ENCODE assay signal across 20 cellular contexts in genomic region chr16:49278567-49278827, GRCh38. TPM values are rescaled to one million over a fixed set of nuclear protein-coding genes. Genes with fewer than 3 reads are reported as not detected.
DNase-seq lines count a peak whose midpoint lies in the region; ATAC-seq, FAIRE-seq and TF ChIP-seq lines count a peak whose summit lies in the region.
"Had no signal": no experiment of that assay in that cellular context is flagged by ENCODE, and none has a peak within 500 bp of the region (broad histone marks: within the 10 kb centered on the region; RNA-seq: fewer than 3 reads in every experiment).

No MANE protein-coding gene starts in this region.

- POLR2A ChIA-PET in activated naive CD8-positive, alpha-beta T cell treated with anti-CD3 and anti-CD28 coated beads, Interleukin-2, amount 10 ng/mL, durations not matched to agents 7 days and 5 days (lab: Charles Lee), result no interaction called here
- POLR2A ChIA-PET in H1 (lab: Charles Lee; ENCODE audit: partially characterized antibody), result no interaction called here

- TF ChIP-seq CTCF in H1 (IDR thresholded peaks at IDR 0.05; ENCODE audit: control extremely low read depth in 1 of 3, insufficient read depth in 1 of 3, low read depth in 1 of 3, low read length in 3 of 3), result no peak
- no peak for TF ChIP-seq CTCF in type B pancreatic cell (conservative IDR thresholded peaks at IDR 0.05)

- no peaks in the 10 kb centered on the region for H3K36me3 ChIP-seq in H1 (ENCODE audit: control insufficient read depth in 2 of 4, insufficient read depth in 4 of 4, low read length in 3 of 4)

- H3K27me3 Mint-ChIP-seq in activated naive CD8-positive, alpha-beta T cell treated with anti-CD3 and anti-CD28 coated beads, Interleukin-2, amount 10 ng/mL, durations not matched to agents 7 days and 5 days, result peaks cover 79% of the 10 kb centered on the region
- peaks cover 93% of the 10 kb centered on the region for H3K27me3 Mint-ChIP-seq in activated naive CD8-positive, alpha-beta T cell treated with anti-CD3 and anti-CD28 coated beads for 36 hours
- peaks cover 88% of the 10 kb centered on the region for H3K27me3 Mint-ChIP-seq in type B pancreatic cell

- ATAC-seq in activated naive CD8-positive, alpha-beta T cell treated with anti-CD3 and anti-CD28 coated beads, Interleukin-2, amount 10 ng/mL, durations not matched to agents 7 days and 5 days (ENCODE audit: low read depth), result no peak
- ATAC-seq in HG03442 (IDR thresholded peaks at IDR 0.05; ENCODE audit: unreplicated experiment), result no peak
- ATAC-seq: K562 had no signal

- no peak overlapping the region for H2AFZ ChIP-seq in H1 (ENCODE audit: low read length)

- peaks cover 2 to 34% (median 24%) of the 10 kb centered on the region in 4 experiments for H3K4me1 ChIP-seq in H1 (replicated peaks in 1 of 4; ENCODE audit: control insufficient read depth in 3 of 4, insufficient read depth in 4 of 4, low read length in 3 of 4)

- H3K9me3 Mint-ChIP-seq in activated naive CD8-positive, alpha-beta T cell treated with anti-CD3 and anti-CD28 coated beads, Interleukin-2, amount 10 ng/mL, durations not matched to agents 7 days and 5 days, result no peaks in the 10 kb centered on the region
- H3K9me3 Mint-ChIP-seq in activated naive CD8-positive, alpha-beta T cell treated with anti-CD3 and anti-CD28 coated beads for 36 hours, result no peaks in the 10 kb centered on the region
- no peaks in the 10 kb centered on the region for H3K9me3 Mint-ChIP-seq in type B pancreatic cell

- H3K9ac ChIP-seq in H1 (replicated peaks in 1 of 4; ENCODE audit: extremely low read depth in 1 of 4, low read depth in 3 of 4, low read length in 3 of 4), result no peak overlapping the region

- no peak for TF ChIP-seq RAD21 in H1 (IDR thresholded peaks at IDR 0.05 in 1 of 2, conservative IDR thresholded peaks at IDR 0.05 in 1 of 2; ENCODE audit: low read depth in 2 of 2, low read length in 2 of 2)

- peak overlapping the region; percentile 49 to 98; a peak in 2 of 4 replicates for H3K4me2 ChIP-seq in H1 (ENCODE audit: insufficient read depth in 1 of 2, low read depth in 2 of 2, low read length in 2 of 2)

- no peak overlapping the region for H3K18ac ChIP-seq in H1 (ENCODE audit: extremely low read depth, low read length)

- H3K4me3 ChIP-seq in H1 (ENCODE audit: extremely low read depth in 1 of 4, insufficient read depth in 2 of 4, low read depth in 3 of 4, low read length in 4 of 4), result peak overlapping the region in 3 of 4 experiments; percentile 4 to 71 (median 23); a peak in 4 of 8 replicates
- H3K4me3 ChIP-seq: K562 had no signal

- no peak overlapping the region for H4K5ac ChIP-seq in H1 (ENCODE audit: insufficient read length, low read depth, low read length)

- H3K4me3 Mint-ChIP-seq in activated naive CD8-positive, alpha-beta T cell treated with anti-CD3 and anti-CD28 coated beads, Interleukin-2, amount 10 ng/mL, durations not matched to agents 7 days and 5 days, result no peak overlapping the region
- H3K4me3 Mint-ChIP-seq in activated naive CD8-positive, alpha-beta T cell treated with anti-CD3 and anti-CD28 coated beads for 36 hours, result no peak overlapping the region
- peak overlapping the region; percentile 36 for H3K4me3 Mint-ChIP-seq in type B pancreatic cell

- H2BK20ac ChIP-seq in H1 (ENCODE audit: low read length), result no peak overlapping the region

- no peaks in the 10 kb centered on the region for H3K79me1 ChIP-seq in H1 (ENCODE audit: low read depth, low read length)

- no peak overlapping the region for H3K27ac ChIP-seq in H1 (ENCODE audit: low read depth, low read length)
- H3K27ac ChIP-seq: HL-60 had no signal

- no peak overlapping the region for H3K14ac ChIP-seq in H1 (ENCODE audit: insufficient read length)

- H3K4ac ChIP-seq in H1 (replicated peaks; ENCODE audit: insufficient read length, low read depth, low read length), result no peak overlapping the region

- CTCF ChIA-PET in H1 (lab: Charles Lee; ENCODE audit: partially characterized antibody), result interaction anchor here (1.0 to 1.9 kb wide), 6 partner anchors 9 to 592 kb away, joined by 3 to 9 read pairs (median 3); no protein-coding TSS in a partner anchor

- TF ChIP-seq EP300 in H1 (IDR thresholded peaks at IDR 0.05; ENCODE audit: borderline replicate concordance in 1 of 2, low read depth in 2 of 2, low read length in 2 of 2), result no peak

- H2BK120ac ChIP-seq in H1 (replicated peaks; ENCODE audit: low read depth, low read length), result no peak overlapping the region

- no peak overlapping the region for H3K56ac ChIP-seq in H1 (replicated peaks; ENCODE audit: insufficient read length, low read depth, low read length)

- H3K9me3 ChIP-seq in H1 (ENCODE audit: insufficient read depth in 2 of 2, low read depth in 1 of 2, low read length in 1 of 2), result no peaks in the 10 kb centered on the region

- H3K27me3 ChIP-seq in H1 (replicated peaks in 1 of 4; ENCODE audit: control insufficient read depth in 3 of 4, extremely low read depth in 1 of 4, insufficient read depth in 3 of 4, low read length in 3 of 4), result peaks cover 74 to 91% (median 90%) of the 10 kb centered on the region in 4 experiments

- H3K27ac Mint-ChIP-seq in activated naive CD8-positive, alpha-beta T cell treated with anti-CD3 and anti-CD28 coated beads, Interleukin-2, amount 10 ng/mL, durations not matched to agents 7 days and 5 days, result peak overlapping the region; percentile 34
- H3K27ac Mint-ChIP-seq in activated naive CD8-positive, alpha-beta T cell treated with anti-CD3 and anti-CD28 coated beads for 36 hours, result no peak overlapping the region
- no peak overlapping the region for H3K27ac Mint-ChIP-seq in type B pancreatic cell
- H3K27ac Mint-ChIP-seq: CD14-positive monocyte had no signal

- H4K20me1 ChIP-seq in H1 (replicated peaks in 1 of 2; ENCODE audit: control insufficient read depth in 1 of 2, insufficient read depth in 2 of 2, low read length in 2 of 2), result peaks cover 8 to 38% of the 10 kb centered on the region in 2 experiments

- H2BK12ac ChIP-seq in H1 (ENCODE audit: low read depth, low read length), result peak overlapping the region; percentile 33; the same call in 1 of the 2 replicates

- peaks cover 27% of the 10 kb centered on the region for H3K23me2 ChIP-seq in H1 (ENCODE audit: low read depth, low read length)

- no peak overlapping the region for H3K23ac ChIP-seq in H1 (ENCODE audit: insufficient read length)

- no peak overlapping the region for H4K8ac ChIP-seq in H1 (ENCODE audit: extremely low read depth, insufficient read depth, low read length)

- 14% methylated on average over 11 of the region's 11 CpGs; no CpG with 5 or more reads in 1 of the 2 experiments for WGBS in H1 (ENCODE audit: extremely low coverage in 1 of 2, insufficient coverage in 1 of 2, insufficient read length in 1 of 2, insufficient replicate concordance in 2 of 2, low coverage in 1 of 2, low lambda C conversion rate in 2 of 2, missing lambda C conversion rate in 1 of 2), 2 experiments

- no peak overlapping the region for H2BK15ac ChIP-seq in H1 (ENCODE audit: low read length)

- H3K4me1 Mint-ChIP-seq in activated naive CD8-positive, alpha-beta T cell treated with anti-CD3 and anti-CD28 coated beads, Interleukin-2, amount 10 ng/mL, durations not matched to agents 7 days and 5 days, result peaks cover 2% of the 10 kb centered on the region
- peaks cover 5% of the 10 kb centered on the region for H3K4me1 Mint-ChIP-seq in activated naive CD8-positive, alpha-beta T cell treated with anti-CD3 and anti-CD28 coated beads for 36 hours
- peaks cover 4% of the 10 kb centered on the region for H3K4me1 Mint-ChIP-seq in type B pancreatic cell (ENCODE audit: unreplicated experiment)

- H2AK5ac ChIP-seq in H1 (ENCODE audit: low read depth, low read length), result no peak overlapping the region; the same call in 1 of the 2 replicates

- H3K36me3 Mint-ChIP-seq in activated naive CD8-positive, alpha-beta T cell treated with anti-CD3 and anti-CD28 coated beads, Interleukin-2, amount 10 ng/mL, durations not matched to agents 7 days and 5 days, result peaks cover 2% of the 10 kb centered on the region
- H3K36me3 Mint-ChIP-seq in activated naive CD8-positive, alpha-beta T cell treated with anti-CD3 and anti-CD28 coated beads for 36 hours, result no peaks in the 10 kb centered on the region
- no peaks in the 10 kb centered on the region for H3K36me3 Mint-ChIP-seq in type B pancreatic cell

- H3K79me2 ChIP-seq in H1 (ENCODE audit: control insufficient read depth in 1 of 2, insufficient read depth in 2 of 2, low read length in 2 of 2), result no peaks in the 10 kb centered on the region

- no peak for TF ChIP-seq POLR2A in H1 (IDR thresholded peaks at IDR 0.05; ENCODE audit: control extremely low read depth in 1 of 2, low read depth in 2 of 2, low read length in 2 of 2)

- no peak overlapping the region for H4K91ac ChIP-seq in H1 (replicated peaks; ENCODE audit: insufficient read length, low read length)

- no peak overlapping the region for H2BK5ac ChIP-seq in H1 (ENCODE audit: low read depth, low read length)

- DNase-seq in activated naive CD8-positive, alpha-beta T cell treated with anti-CD3 and anti-CD28 coated beads, Interleukin-2, amount 10 ng/mL, durations not matched to agents 7 days and 5 days, result no peak
- no peak for DNase-seq in activated naive CD8-positive, alpha-beta T cell treated with anti-CD3 and anti-CD28 coated beads for 36 hours
- DNase-seq in H1 (ENCODE audit: low read depth in 1 of 2, low spot score in 2 of 2), result no peak
- peak; percentile 10 for DNase-seq in left kidney (ENCODE audit: low read depth, low spot score)
- DNase-seq in type B pancreatic cell (ENCODE audit: extremely low spot score, unreplicated experiment), result no peak
- no peak for DNase-seq in GM19240 (ENCODE audit: insufficient read length, low spot score)
- DNase-seq in NCI-H187 (lab: John Stamatoyannopoulos, UW), result no peak
- DNase-seq: 8988T; DMS79 treated with DMSO at 0.1 percent for 48 hours; NCI-H1092 treated with DMSO at 0.1 percent for 48 hours; NCI-H2081 treated with DMSO at 0.1 percent for 48 hours; NCI-H748 treated with DMSO at 0.1 percent for 48 hours; NK-92 treated with Interleukin-12 subunit alpha and Interleukin-12 subunit beta, amount 100 ng/mL, for 24 hours; Right ventricle myocardium superior had no signal

- no peak for FAIRE-seq in H1 (lab: Jason Lieb, UNC)
- FAIRE-seq: HTR-8/SVneo, K562 had no signal

TF ChIP-seq in H1, 55 proteins besides CTCF, POLR2A, EP300 and RAD21:
- no peak for TF ChIP-seq PHF8 (conservative IDR thresholded peaks at IDR 0.05; ENCODE audit: low read depth, low read length)

RNA-seq across cellular contexts. Expression of gene CBLN1, which starts 3.1 kb away (rescaled TPM):
- not detected for total RNA-seq in activated naive CD8-positive, alpha-beta T cell treated with anti-CD3 and anti-CD28 coated beads, Interleukin-2, amount 10 ng/mL, durations not matched to agents 7 days and 5 days
- not detected for total RNA-seq in activated naive CD8-positive, alpha-beta T cell treated with anti-CD3 and anti-CD28 coated beads for 36 hours
- 6.3 and 7.1 TPM in 2 replicates for total RNA-seq in H1 (2021; fragmentation: NEBNext Ultra II Directional; extraction: Animal tissue kit (Norgen Biotek cat#: 25700))
- 0.97 and 1.8 TPM in 2 replicates for polyA plus RNA-seq in H1 (2011; rRNA removed)
- 1.6 TPM for polyA plus RNA-seq in H1 (2011; cell fraction: cytosol; rRNA removed)
- polyA plus RNA-seq in H1 (2011; cell fraction: nucleus; rRNA removed), result 1.0 TPM
- 2.2 to 6.7 TPM (median 4.0 TPM) in 4 replicates for polyA plus RNA-seq in H1 (2012, experiment 1 of 2)
- 3.4 TPM for polyA plus RNA-seq in H1 (2012, experiment 2 of 2)
- 4.3 TPM for polyA plus RNA-seq in H1 (2013, experiment 1 of 2)
- polyA plus RNA-seq in H1 (2013, experiment 2 of 2), result 5.2 TPM
- polyA minus RNA-seq in H1 (2011; rRNA and poly(A)+ RNA removed), result 0.46 and 2.6 TPM in 2 replicates
- polyA minus RNA-seq in H1 (2011; cell fraction: cytosol; rRNA and poly(A)+ RNA removed), result 3.4 TPM
- polyA minus RNA-seq in H1 (2011; cell fraction: nucleus; rRNA and poly(A)+ RNA removed), result 1.3 TPM
- 5.8 and 11.3 TPM in 2 replicates for total RNA-seq in type B pancreatic cell (ENCODE audit: low replicate concordance)
- total RNA-seq: K562 had no signal
- polyA plus RNA-seq: AG04450, CD14-positive monocyte, K562 had no signal
